Comparison of ENCODE assay signal across 8 cellular contexts in the genomic region with DNA sequence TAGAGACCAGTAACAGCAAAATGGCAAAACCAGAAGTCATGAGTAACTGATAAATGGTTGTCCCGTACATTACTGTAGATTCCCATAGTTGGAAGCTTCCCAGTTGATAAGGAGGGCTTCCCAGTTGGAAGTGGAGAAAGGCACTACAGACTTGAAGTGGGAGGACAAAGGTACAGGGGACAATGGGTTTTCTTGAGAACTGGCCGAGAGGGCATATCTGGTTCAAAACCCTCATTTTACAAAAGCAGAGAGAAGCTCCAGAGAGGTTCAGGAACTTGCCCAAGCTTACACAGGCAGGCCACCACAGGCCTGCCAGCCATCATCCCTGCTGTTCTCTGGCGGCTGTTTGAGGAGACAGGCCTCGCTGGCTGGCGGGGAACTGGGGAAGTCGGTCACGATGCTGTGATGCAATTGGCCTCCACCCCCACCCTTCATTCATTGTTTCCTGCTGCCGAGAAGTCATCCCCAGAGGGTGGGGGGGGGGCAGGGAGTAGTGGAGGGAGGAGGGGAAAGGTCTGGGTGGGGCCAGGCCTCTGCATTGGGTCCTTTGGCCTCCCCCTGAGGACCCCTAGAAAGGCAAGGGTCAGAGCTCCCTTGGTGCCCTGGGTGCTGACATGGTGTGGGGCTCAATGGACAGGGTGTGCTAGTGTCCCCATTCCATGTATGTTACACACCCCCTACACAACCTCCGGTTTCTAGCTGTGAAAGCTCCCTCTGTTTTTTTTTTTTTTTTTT. TPM values are rescaled to one million over a fixed set of nuclear protein-coding genes. Genes with fewer than 3 reads are reported as not detected.
DNase-seq lines count a peak whose midpoint lies in the region; ATAC-seq and TF ChIP-seq lines count a peak whose summit lies in the region.

No MANE protein-coding gene starts in this region.

- ATAC-seq in upper lobe of right lung, result peak; percentile 52
- no peak for ATAC-seq in HG02623 (IDR thresholded peaks at IDR 0.05; ENCODE audit: unreplicated experiment)
- no peak for ATAC-seq in GM18870 (IDR thresholded peaks at IDR 0.05; ENCODE audit: unreplicated experiment)

- H3K9me3 ChIP-seq in ES-I3 (ENCODE audit: control insufficient read depth, insufficient read depth, low read length) (no peaks in the 10 kb centered on the region), upper lobe of right lung (no peaks in the 10 kb centered on the region)

- H3K27ac Mint-ChIP-seq in activated T-helper 1 cell treated with anti-CD3 and anti-CD28 coated beads, Interleukin-12 subunit alpha, Interleukin-12 subunit beta, Interleukin-2, Interleukin-4 antibody, amounts not matched to agents 30 ng/mL and 10 ng/mL and 1 ng/mL, durations not matched to agents 14 hours and 24 hours and 36 hours, result peak overlapping the region; percentile 98

- H3K4me1 ChIP-seq in ES-I3 (ENCODE audit: insufficient read depth, low read length) (peaks cover 23% of the 10 kb centered on the region), upper lobe of right lung (peaks cover 80% of the 10 kb centered on the region)

- peaks cover 36% of the 10 kb centered on the region for H3K36me3 Mint-ChIP-seq in activated T-helper 1 cell treated with anti-CD3 and anti-CD28 coated beads, Interleukin-12 subunit alpha, Interleukin-12 subunit beta, Interleukin-2, Interleukin-4 antibody, amounts not matched to agents 30 ng/mL and 10 ng/mL and 1 ng/mL, durations not matched to agents 14 hours and 24 hours and 36 hours (ENCODE audit: low read depth)

- no peaks in the 10 kb centered on the region for H3K27me3 Mint-ChIP-seq in activated T-helper 1 cell treated with anti-CD3 and anti-CD28 coated beads, Interleukin-12 subunit alpha, Interleukin-12 subunit beta, Interleukin-2, Interleukin-4 antibody, amounts not matched to agents 30 ng/mL and 10 ng/mL and 1 ng/mL, durations not matched to agents 14 hours and 24 hours and 36 hours (ENCODE audit: insufficient read depth)

- no peaks in the 10 kb centered on the region for H3K36me3 ChIP-seq in ES-I3 (ENCODE audit: insufficient read depth, low read length)
- peaks cover 19% of the 10 kb centered on the region for H3K36me3 ChIP-seq in upper lobe of right lung

- intact Hi-C loops in activated T-helper 1 cell treated with anti-CD3 and anti-CD28 coated beads, Interleukin-12 subunit alpha, Interleukin-12 subunit beta, Interleukin-2, Interleukin-4 antibody, amounts not matched to agents 30 ng/mL and 10 ng/mL and 1 ng/mL, durations not matched to agents 14 hours and 24 hours and 36 hours (cut with micrococcal nuclease), result loop anchor here (1.0 to 10.0 kb wide), 3 partner anchors 197 to 469 kb away; partner anchors contain the start of genes MFSD11, RHBDF2 and SRSF2
- intact Hi-C loops in upper lobe of right lung (cut with DNase I), result no loop called here

- H3K9me3 Mint-ChIP-seq in activated T-helper 1 cell treated with anti-CD3 and anti-CD28 coated beads, Interleukin-12 subunit alpha, Interleukin-12 subunit beta, Interleukin-2, Interleukin-4 antibody, amounts not matched to agents 30 ng/mL and 10 ng/mL and 1 ng/mL, durations not matched to agents 14 hours and 24 hours and 36 hours, result no peaks in the 10 kb centered on the region

- DNase-seq in NOMO-1 treated with dmso at 0.1 percent for 144 hours (lab: John Stamatoyannopoulos, UW; ENCODE audit: unreplicated experiment) (peak; percentile 84), fibroblast of pulmonary artery (ENCODE audit: low read depth) (peak; percentile 90), occipital lobe (lab: John Stamatoyannopoulos, UW) (peak; percentile 69), upper lobe of right lung (peak; percentile 91)
- peak; percentile 67 for DNase-seq in activated T-helper 1 cell treated with anti-CD3 and anti-CD28 coated beads, Interleukin-12 subunit alpha, Interleukin-12 subunit beta, Interleukin-2, Interleukin-4 antibody, amounts not matched to agents 30 ng/mL and 10 ng/mL and 1 ng/mL, durations not matched to agents 14 hours and 24 hours and 36 hours (ENCODE audit: low spot score)

- peaks cover 51% of the 10 kb centered on the region for H3K4me1 Mint-ChIP-seq in activated T-helper 1 cell treated with anti-CD3 and anti-CD28 coated beads, Interleukin-12 subunit alpha, Interleukin-12 subunit beta, Interleukin-2, Interleukin-4 antibody, amounts not matched to agents 30 ng/mL and 10 ng/mL and 1 ng/mL, durations not matched to agents 14 hours and 24 hours and 36 hours (ENCODE audit: low read depth)

- peak overlapping the region; percentile 94 for H3K4me3 Mint-ChIP-seq in activated T-helper 1 cell treated with anti-CD3 and anti-CD28 coated beads, Interleukin-12 subunit alpha, Interleukin-12 subunit beta, Interleukin-2, Interleukin-4 antibody, amounts not matched to agents 30 ng/mL and 10 ng/mL and 1 ng/mL, durations not matched to agents 14 hours and 24 hours and 36 hours

- H3K4me3 ChIP-seq in fibroblast of pulmonary artery (replicated peaks; ENCODE audit: low read depth, low read length) (peak overlapping the region; percentile 18), upper lobe of right lung (peak overlapping the region; percentile 77)

- no peaks in the 10 kb centered on the region for H3K27me3 ChIP-seq in upper lobe of right lung

- H3K27ac ChIP-seq in upper lobe of right lung, result peak overlapping the region; percentile 93

- 0 out of 2 replicates have a peak overlapping the region, but pooled peaks have one; percentile 0 for H3K9ac ChIP-seq in ES-I3 (ENCODE audit: low read depth, low read length)

- no peak for TF ChIP-seq CTCF in fibroblast of pulmonary artery (IDR thresholded peaks at IDR 0.05; ENCODE audit: low read length, missing control alignments)
- TF ChIP-seq CTCF in upper lobe of right lung (IDR thresholded peaks at IDR 0.05), result no peak

RNA-seq across cellular contexts. Expression of gene UBALD2, which starts 3.0 kb away (rescaled TPM):
- 206 and 217 TPM in 2 replicates for total RNA-seq in activated T-helper 1 cell treated with anti-CD3 and anti-CD28 coated beads, Interleukin-12 subunit alpha, Interleukin-12 subunit beta, Interleukin-2, Interleukin-4 antibody, amounts not matched to agents 30 ng/mL and 10 ng/mL and 1 ng/mL, durations not matched to agents 14 hours and 24 hours and 36 hours
- 2.8 TPM for total RNA-seq in occipital lobe
- total RNA-seq in upper lobe of right lung, result 56.7 TPM

RNA-seq across cellular contexts. Expression of gene RNF157, which starts 27.9 kb away (rescaled TPM):
- 50.4 and 51.7 TPM in 2 replicates for total RNA-seq in activated T-helper 1 cell treated with anti-CD3 and anti-CD28 coated beads, Interleukin-12 subunit alpha, Interleukin-12 subunit beta, Interleukin-2, Interleukin-4 antibody, amounts not matched to agents 30 ng/mL and 10 ng/mL and 1 ng/mL, durations not matched to agents 14 hours and 24 hours and 36 hours
- 17.5 TPM for total RNA-seq in occipital lobe
- total RNA-seq in upper lobe of right lung, result 3.8 TPM

RNA-seq across cellular contexts. Expression of gene QRICH2, which starts 39.9 kb away (rescaled TPM):
- total RNA-seq in activated T-helper 1 cell treated with anti-CD3 and anti-CD28 coated beads, Interleukin-12 subunit alpha, Interleukin-12 subunit beta, Interleukin-2, Interleukin-4 antibody, amounts not matched to agents 30 ng/mL and 10 ng/mL and 1 ng/mL, durations not matched to agents 14 hours and 24 hours and 36 hours, result 2.7 and 3.3 TPM in 2 replicates
- total RNA-seq in occipital lobe (6.1 TPM), upper lobe of right lung (3.4 TPM)

Comparison
In these comparisons a context has a peak if more than half of its experiments do, and no peak if none do; other contexts are left out.
1. RNA of gene UBALD2, which starts 3.0 kb away (total RNA-seq): 206 to 217 TPM in activated T-helper 1 cell treated with anti-CD3 and anti-CD28 coated beads, Interleukin-12 subunit alpha, Interleukin-12 subunit beta, Interleukin-2, Interleukin-4 antibody, amounts not matched to agents 30 ng/mL and 10 ng/mL and 1 ng/mL, durations not matched to agents 14 hours and 24 hours and 36 hours and 56.7 TPM in upper lobe of right lung (single experiment); 2.8 TPM in occipital lobe (single experiment); every median in the first group is over 10 times any median in the second.
2. Peak in every context shown above with its lines, with median percentiles within 50 percentile points of each other: DNase-seq.